10 cellular contexts compared by ENCODE assay signal in the genomic region with DNA sequence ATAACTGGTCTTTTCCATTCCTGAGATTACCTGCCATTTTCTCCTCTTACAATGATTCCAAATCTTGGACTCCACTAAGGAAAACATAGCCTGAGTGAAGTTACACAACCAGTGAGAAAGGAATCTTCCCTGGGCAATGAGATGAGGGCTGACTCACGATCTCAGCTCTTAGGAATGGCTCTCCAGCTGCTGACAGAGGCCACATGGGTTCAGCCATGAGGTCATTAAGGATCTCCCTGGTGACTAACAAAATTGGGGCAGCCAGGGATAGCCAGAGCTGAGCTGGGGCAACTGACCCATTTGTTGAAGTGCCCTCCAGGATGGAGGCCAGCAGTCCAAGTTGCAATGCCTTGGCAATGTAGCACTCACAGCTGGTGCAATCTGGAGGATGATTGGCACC.
A peak's percentile ranks its signal among the peaks of the same experiment; 100 is the strongest.
DNase-seq lines count a peak whose midpoint lies in the region; ATAC-seq and TF ChIP-seq lines count a peak whose summit lies in the region.
"Had no signal": no experiment of that assay in that cellular context is flagged by ENCODE, and none has a peak within 500 bp of the region (broad histone marks: within the 10 kb centered on the region; RNA-seq: fewer than 3 reads in every experiment).

No MANE protein-coding gene starts in this region.

- CTCF ChIA-PET in AG04450 (lab: Charles Lee) = no interaction called here

- ATAC-seq in HG03025 (IDR thresholded peaks at IDR 0.05; ENCODE audit: low FRiP score, unreplicated experiment) (no peak), GM18861 (IDR thresholded peaks at IDR 0.05; ENCODE audit: unreplicated experiment) (no peak)

- no peak for TF ChIP-seq CTCF in AG04450 (IDR thresholded peaks at IDR 0.05; ENCODE audit: low read depth, low read length)

- no peak overlapping the region for H3K4me3 ChIP-seq in AG04450 (ENCODE audit: low read depth, low read length)

- DNase-seq in AG04450 (ENCODE audit: low read depth, low spot score) (peak; percentile 92), NCI-H226 (peak; percentile 97), epithelial cell of prostate (ENCODE audit: low read depth, low spot score) (peak; percentile 54), midbrain (lab: John Stamatoyannopoulos, UW) (peak; percentile 11), NCI-H2196 (lab: John Stamatoyannopoulos, UW; ENCODE audit: unreplicated experiment) (no peak), KG1 (lab: John Stamatoyannopoulos, UW) (no peak)
- DNase-seq: CD8-positive, alpha-beta memory T cell; stimulated activated CD4-positive, alpha-beta T cell treated with anti-CD3 and anti-CD28 coated beads, Interleukin-2, amount 100 ng/mL, for 24 hours had no signal

- peaks cover 6% of the 10 kb centered on the region; the same call in 1 of the 2 replicates for H3K9me3 ChIP-seq in AG04450 (ENCODE audit: control insufficient read depth, insufficient read depth, low read length)

- POLR2A ChIA-PET in AG04450 (lab: Yijun Ruan, JAX) = interaction anchor here (0.9 to 1.2 kb wide), 3 partner anchors 76 to 143 kb away, joined by 3 to 8 read pairs (median 5); no protein-coding TSS in a partner anchor

- peak overlapping the region; percentile 58 for H3K27ac ChIP-seq in AG04450 (ENCODE audit: low read depth, low read length)
- H3K27ac ChIP-seq in epithelial cell of prostate = no peak overlapping the region

- H3K27me3 ChIP-seq in AG04450 (ENCODE audit: control insufficient read depth, insufficient read depth, low read length) = no peaks in the 10 kb centered on the region

Comparison
In these comparisons a context has a peak if more than half of its experiments do, and no peak if none do; other contexts are left out.
1. DNase-seq: peak in AG04450 (single experiment), NCI-H226 (single experiment), epithelial cell of prostate (single experiment) and midbrain (single experiment); none in NCI-H2196 (single experiment) and KG1 (single experiment).